25 cellular contexts compared by ENCODE assay signal in the genomic region with DNA sequence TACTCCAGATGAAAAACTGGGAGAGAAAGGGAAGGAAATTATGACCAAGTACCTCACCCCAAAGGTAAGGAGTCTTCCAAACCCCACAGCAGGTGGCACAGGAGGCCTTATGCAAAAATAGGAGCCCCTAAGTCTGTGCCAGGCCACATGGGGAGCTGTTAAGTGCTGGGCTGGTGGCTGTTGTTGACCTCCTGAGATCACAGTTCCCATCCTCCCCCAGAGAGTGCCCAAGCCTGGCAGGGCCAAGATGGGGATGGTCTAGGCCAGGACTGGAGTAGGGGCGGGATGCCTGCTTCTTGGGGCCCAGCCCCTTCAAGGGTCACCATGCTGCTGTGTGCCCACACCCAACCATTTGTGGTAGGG.
DNase-seq lines count a peak whose midpoint lies in the region; ATAC-seq and TF ChIP-seq lines count a peak whose summit lies in the region.
"Had no signal": no experiment of that assay in that cellular context is flagged by ENCODE, and none has a peak within 500 bp of the region (broad histone marks: within the 10 kb centered on the region; RNA-seq: fewer than 3 reads in every experiment).

No MANE protein-coding gene starts in this region.

- H4K8ac ChIP-seq in mesenchymal stem cell (ENCODE audit: low read length) = peak overlapping the region; percentile 53

- no peaks in the 10 kb centered on the region for H3K27me3 ChIP-seq in heart right ventricle
- no peaks in the 10 kb centered on the region for H3K27me3 ChIP-seq in mesenchymal stem cell (ENCODE audit: control insufficient read depth in 1 of 2, insufficient read depth in 1 of 2, low read length in 2 of 2)
- H3K27me3 ChIP-seq in upper lobe of left lung = no peaks in the 10 kb centered on the region
- no peaks in the 10 kb centered on the region for H3K27me3 ChIP-seq in WERI-Rb-1 (ENCODE audit: insufficient read depth, low read depth, severe bottlenecking)
- no peaks in the 10 kb centered on the region for H3K27me3 ChIP-seq in effector memory CD4-positive, alpha-beta T cell (replicated peaks; ENCODE audit: control insufficient read depth, insufficient read depth, low read length, poor library complexity, severe bottlenecking)
- H3K27me3 ChIP-seq: esophagus muscularis mucosa, foreskin keratinocyte, thyroid gland had no signal

- H3K23ac ChIP-seq in mesenchymal stem cell (ENCODE audit: low read length in 2 of 2) = no peak overlapping the region

- no peak overlapping the region for H4K91ac ChIP-seq in mesenchymal stem cell (ENCODE audit: low read length)

- H3K4me3 ChIP-seq in heart right ventricle (no peak overlapping the region), mesenchymal stem cell (ENCODE audit: insufficient read depth in 1 of 2, low read depth in 1 of 2, low read length in 2 of 2) (no peak overlapping the region), upper lobe of left lung (no peak overlapping the region), WERI-Rb-1 (ENCODE audit: low read depth, low read length) (no peak overlapping the region)
- no peak overlapping the region for H3K4me3 ChIP-seq in effector memory CD4-positive, alpha-beta T cell (ENCODE audit: insufficient read depth, low read depth, low read length, poor library complexity, severe bottlenecking)
- H3K4me3 ChIP-seq: A549, esophagus muscularis mucosa, lung, smooth muscle cell, thyroid gland had no signal

- no peak overlapping the region for H2BK120ac ChIP-seq in mesenchymal stem cell (ENCODE audit: low read depth, low read length)

- intact Hi-C loops in heart right ventricle (cut with DNase I) (no loop called here), Right ventricle myocardium inferior (cut with DNase I) (no loop called here)

- H3K36me3 ChIP-seq in heart right ventricle (peaks cover 0 to 43% (median 0%) of the 10 kb centered on the region in 9 donors), mesenchymal stem cell (ENCODE audit: control insufficient read depth in 1 of 2, insufficient read depth in 2 of 2, low read depth in 1 of 2, low read length in 2 of 2) (peaks cover 13 to 15% of the 10 kb centered on the region in 2 experiments), upper lobe of left lung (peaks cover 0 to 35% (median 9%) of the 10 kb centered on the region in 4 donors), WERI-Rb-1 (peaks cover 15% of the 10 kb centered on the region)
- peaks cover 4% of the 10 kb centered on the region for H3K36me3 ChIP-seq in effector memory CD4-positive, alpha-beta T cell (ENCODE audit: control insufficient read depth, insufficient read depth, low read length)
- H3K36me3 ChIP-seq: thyroid gland had no signal

- H2AFZ ChIP-seq in mesenchymal stem cell (ENCODE audit: low read depth, low read length) = no peak overlapping the region

- H2AK5ac ChIP-seq in mesenchymal stem cell (ENCODE audit: low read length, severe bottlenecking) = no peak overlapping the region

- no peak overlapping the region for H3K9ac ChIP-seq in mesenchymal stem cell (ENCODE audit: low read length)

- no peaks in the 10 kb centered on the region for H3K79me1 ChIP-seq in mesenchymal stem cell (replicated peaks; ENCODE audit: low read length, poor library complexity, severe bottlenecking)

- H3K27ac ChIP-seq in heart right ventricle (peak overlapping the region in 8 of 10 donors; percentile 44 to 88 (median 76)), mesenchymal stem cell (ENCODE audit: low read length, poor library complexity, severe bottlenecking) (no peak overlapping the region), upper lobe of left lung (peak overlapping the region; percentile 73 to 89 (median 86)), WERI-Rb-1 (no peak overlapping the region)
- H3K27ac ChIP-seq in effector memory CD4-positive, alpha-beta T cell (ENCODE audit: insufficient read depth, low read length, poor library complexity, severe bottlenecking) = no peak overlapping the region
- H3K27ac ChIP-seq: A549, foreskin keratinocyte had no signal

- no peak overlapping the region for H3K18ac ChIP-seq in mesenchymal stem cell (ENCODE audit: low read depth in 1 of 2, low read length in 2 of 2)

- no peak overlapping the region for H2BK5ac ChIP-seq in mesenchymal stem cell (ENCODE audit: low read depth, low read length, poor library complexity, severe bottlenecking)

- H3K9me3 ChIP-seq in heart right ventricle (no peaks in the 10 kb centered on the region), T-helper 17 cell (ENCODE audit: control insufficient read depth, low read length, poor library complexity, severe bottlenecking) (no peaks in the 10 kb centered on the region), mesenchymal stem cell (ENCODE audit: control insufficient read depth, low read length) (no peaks in the 10 kb centered on the region), upper lobe of left lung (no peaks in the 10 kb centered on the region), WERI-Rb-1 (ENCODE audit: severe bottlenecking) (no peaks in the 10 kb centered on the region)
- H3K9me3 ChIP-seq in effector memory CD4-positive, alpha-beta T cell (ENCODE audit: control insufficient read depth, low read length) = no peaks in the 10 kb centered on the region
- H3K9me3 ChIP-seq: A549, esophagus muscularis mucosa, thyroid gland had no signal

- TF ChIP-seq EP300 in upper lobe of left lung (IDR thresholded peaks at IDR 0.05) = no peak

- 94 to 95% methylated on average over 1 of the region's 1 CpG for WGBS in heart right ventricle, 2 donors
- WGBS in mesenchymal stem cell = 100% methylated on average over 1 of the region's 1 CpG
- 83 to 90% methylated on average over 1 of the region's 1 CpG for WGBS in upper lobe of left lung, 2 donors

- no peak for DNase-seq in heart right ventricle
- DNase-seq in Right ventricle myocardium inferior (ENCODE audit: missing footprints) = no peak
- DNase-seq in T-helper 17 cell = no peak
- DNase-seq in mesenchymal stem cell = no peak
- DNase-seq in upper lobe of left lung = no peak
- DNase-seq in WERI-Rb-1 = no peak
- no peak for DNase-seq in AG08395 (ENCODE audit: low spot score)
- no peak for DNase-seq in effector memory CD4-positive, alpha-beta T cell
- DNase-seq: activated CD4-positive, alpha-beta memory T cell treated with anti-CD3 and anti-CD28 coated beads, Interleukin-2, amount 10 ng/mL, durations not matched to agents 7 days and 5 days; activated CD8-positive, alpha-beta memory T cell treated with anti-CD3 and anti-CD28 coated beads, Interleukin-2, amount 50 U/mL, for 4 hours; activated naive CD4-positive, alpha-beta T cell treated with anti-CD3 and anti-CD28 coated beads for 36 hours; foreskin keratinocyte; HCEC 1CT; NCI-H1436; NCI-H748 treated with DMSO at 0.1 percent for 48 hours; RPMI8226; stimulated activated CD4-positive, alpha-beta T cell treated with anti-CD3 and anti-CD28 coated beads, Interleukin-2, amount 100 ng/mL, for 24 hours; thyroid gland had no signal

- H3K36me3 Mint-ChIP-seq in T-helper 17 cell (ENCODE audit: low read depth) = no peaks in the 10 kb centered on the region

- peaks cover 13 to 58% (median 41%) of the 10 kb centered on the region in 9 donors for H3K4me1 ChIP-seq in heart right ventricle
- peaks cover 4% of the 10 kb centered on the region for H3K4me1 ChIP-seq in mesenchymal stem cell (ENCODE audit: control insufficient read depth, insufficient read depth, low read depth, low read length)
- H3K4me1 ChIP-seq in upper lobe of left lung = peaks cover 28 to 38% (median 30%) of the 10 kb centered on the region in 4 donors
- no peaks in the 10 kb centered on the region for H3K4me1 ChIP-seq in effector memory CD4-positive, alpha-beta T cell (ENCODE audit: control insufficient read depth, insufficient read depth, low read length, poor library complexity, severe bottlenecking)

- TF ChIP-seq CTCF in heart right ventricle (IDR thresholded peaks at IDR 0.05) = no peak
- no peak for TF ChIP-seq CTCF in upper lobe of left lung (IDR thresholded peaks at IDR 0.05)
- no peak for TF ChIP-seq CTCF in WERI-Rb-1 (IDR thresholded peaks at IDR 0.05; ENCODE audit: low read depth, low read length)

- ATAC-seq in heart right ventricle = no peak
- ATAC-seq in Right ventricle myocardium inferior = no peak
- ATAC-seq in T-helper 17 cell = no peak
- ATAC-seq in upper lobe of left lung (ENCODE audit: low FRiP score in 2 of 2) = no peak
- ATAC-seq: A549, foreskin keratinocyte, right cardiac atrium had no signal

- H3K4me1 Mint-ChIP-seq in T-helper 17 cell = peaks cover 12% of the 10 kb centered on the region

- peak overlapping the region; percentile 37 for H3K27ac Mint-ChIP-seq in T-helper 17 cell
- H3K27ac Mint-ChIP-seq: activated CD4-positive, alpha-beta memory T cell treated with anti-CD3 and anti-CD28 coated beads, Interleukin-2, amount 10 ng/mL, durations not matched to agents 7 days and 5 days; activated naive CD4-positive, alpha-beta T cell treated with anti-CD3 and anti-CD28 coated beads for 36 hours; T-helper 1 cell treated with Interleukin-12 subunit alpha and Interleukin-12 subunit beta and Interleukin-4 antibody, amounts not matched to agents 30 μg/mL and 1 μg/mL, for 36 hours had no signal

- no peaks in the 10 kb centered on the region for H3K27me3 Mint-ChIP-seq in T-helper 17 cell
- H3K27me3 Mint-ChIP-seq: activated CD4-positive, alpha-beta memory T cell treated with anti-CD3 and anti-CD28 coated beads, Interleukin-2, amount 10 ng/mL, durations not matched to agents 7 days and 5 days; central memory CD8-positive, alpha-beta T cell had no signal

- H3K4me2 ChIP-seq in mesenchymal stem cell (ENCODE audit: low read length, poor library complexity, severe bottlenecking) = no peak overlapping the region
- H3K4me2 ChIP-seq: A549, smooth muscle cell had no signal

- H3K4me3 Mint-ChIP-seq in T-helper 17 cell = no peak overlapping the region
- H3K4me3 Mint-ChIP-seq: activated CD4-positive, alpha-beta memory T cell treated with anti-CD3 and anti-CD28 coated beads, Interleukin-2, amount 10 ng/mL, durations not matched to agents 7 days and 5 days; activated naive CD4-positive, alpha-beta T cell treated with anti-CD3 and anti-CD28 coated beads for 36 hours; central memory CD8-positive, alpha-beta T cell; T-helper 1 cell treated with Interleukin-12 subunit alpha and Interleukin-12 subunit beta and Interleukin-4 antibody, amounts not matched to agents 30 μg/mL and 1 μg/mL, for 36 hours had no signal

- no peak overlapping the region for H3K14ac ChIP-seq in mesenchymal stem cell (ENCODE audit: low read length in 2 of 2)

- no peak for TF ChIP-seq POLR2A in upper lobe of left lung (IDR thresholded peaks at IDR 0.05)

- H2BK12ac ChIP-seq in mesenchymal stem cell (ENCODE audit: low read length in 2 of 2) = no peak overlapping the region

- peak overlapping the region; percentile 29 for H2BK15ac ChIP-seq in mesenchymal stem cell (ENCODE audit: low read depth, poor library complexity, severe bottlenecking)

- no peak overlapping the region for H3K4ac ChIP-seq in mesenchymal stem cell (ENCODE audit: low read depth in 1 of 2, low read length in 2 of 2)

Comparison
In these comparisons a context has a peak if more than half of its experiments do, and no peak if none do; other contexts are left out.
1. H3K27ac ChIP-seq: peak in heart right ventricle (8 of 10) and upper lobe of left lung (4 of 4); none in mesenchymal stem cell (single experiment), WERI-Rb-1 (single experiment) and effector memory CD4-positive, alpha-beta T cell (single experiment).